ENCODE assay signal across 1 cellular context in genomic region chr9:21334603-21334968, GRCh38.
TF ChIP-seq lines count a peak whose summit lies in the region.

No MANE protein-coding gene starts in this region.

TF ChIP-seq in GM12878, 131 proteins besides CTCF, POLR2A, EP300 and RAD21:
- no peak for TF ChIP-seq BHLHE40 (IDR thresholded peaks at IDR 0.05; ENCODE audit: borderline replicate concordance in 1 of 2, low read depth in 2 of 2, low read length in 1 of 2)
- TF ChIP-seq EGR1 (IDR thresholded peaks at IDR 0.05; ENCODE audit: borderline replicate concordance in 1 of 2, low read depth in 2 of 2, low read length in 2 of 2) = no peak
- TF ChIP-seq RAD51 (IDR thresholded peaks at IDR 0.05) = no peak
- TF ChIP-seq PBX3 (IDR thresholded peaks at IDR 0.05; ENCODE audit: insufficient replicate concordance, low read depth, low read length) = no peak
- no peak for TF ChIP-seq KLF5 (IDR thresholded peaks at IDR 0.05; ENCODE audit: partially characterized antibody)
- no peak for TF ChIP-seq CREM (IDR thresholded peaks at IDR 0.05; ENCODE audit: low read depth)
- TF ChIP-seq IKZF2 (IDR thresholded peaks at IDR 0.05) = no peak
- TF ChIP-seq SKIL (IDR thresholded peaks at IDR 0.05; ENCODE audit: low read depth, poor library complexity, severe bottlenecking) = no peak
- TF ChIP-seq ZNF274 (IDR thresholded peaks at IDR 0.05; ENCODE audit: insufficient read depth, insufficient read length) = no peak
